ENCODE assay signal across 8 cellular contexts in genomic region chr19:38634757-38635482, GRCh38.
DNase-seq lines count a peak whose midpoint lies in the region; ATAC-seq lines count a peak whose summit lies in the region.

No MANE protein-coding gene starts in this region.

- no peak for ATAC-seq in GM19328 (IDR thresholded peaks at IDR 0.05; ENCODE audit: unreplicated experiment)

- H3K27ac ChIP-seq in effector memory CD4-positive, alpha-beta T cell (ENCODE audit: insufficient read depth, low read length, poor library complexity, severe bottlenecking): no peak overlapping the region

- H3K9me3 ChIP-seq in effector memory CD4-positive, alpha-beta T cell (ENCODE audit: control insufficient read depth, low read length): no peaks in the 10 kb centered on the region

- no peaks in the 10 kb centered on the region for H3K27me3 ChIP-seq in effector memory CD4-positive, alpha-beta T cell (replicated peaks; ENCODE audit: control insufficient read depth, insufficient read depth, low read length, poor library complexity, severe bottlenecking)

- H3K4me3 ChIP-seq in effector memory CD4-positive, alpha-beta T cell (ENCODE audit: insufficient read depth, low read depth, low read length, poor library complexity, severe bottlenecking): no peak overlapping the region

- DNase-seq in SIG-M5 treated with dmso at 0.1 percent for 504 hours (lab: John Stamatoyannopoulos, UW; ENCODE audit: unreplicated experiment) (peak; percentile 50), SIG-M5 (lab: John Stamatoyannopoulos, UW) (no peak), NCI-H69 (lab: John Stamatoyannopoulos, UW) (peak; percentile 60), midbrain (lab: John Stamatoyannopoulos, UW) (peak; percentile 57)
- DNase-seq in activated CD8-positive, alpha-beta memory T cell treated with anti-CD3 and anti-CD28 coated beads for 24 hours: peak; percentile 88
- peak; percentile 47 to 65 (median 52) for DNase-seq in effector memory CD4-positive, alpha-beta T cell
- peak; percentile 32 to 43 for DNase-seq in stimulated activated CD8-positive, alpha-beta memory T cell treated with anti-CD3 and anti-CD28 coated beads, Interleukin-7, amount 100 ng/mL, for 48 hours (ENCODE audit: extremely low read depth in 1 of 2, low read depth in 1 of 2)

- H3K4me1 ChIP-seq in effector memory CD4-positive, alpha-beta T cell (ENCODE audit: control insufficient read depth, insufficient read depth, low read length, poor library complexity, severe bottlenecking): peaks cover 25% of the 10 kb centered on the region

- peaks cover 15% of the 10 kb centered on the region for H3K36me3 ChIP-seq in effector memory CD4-positive, alpha-beta T cell (ENCODE audit: control insufficient read depth, insufficient read depth, low read length)
